ENCODE assay signal across 8 cellular contexts in the genomic region with DNA sequence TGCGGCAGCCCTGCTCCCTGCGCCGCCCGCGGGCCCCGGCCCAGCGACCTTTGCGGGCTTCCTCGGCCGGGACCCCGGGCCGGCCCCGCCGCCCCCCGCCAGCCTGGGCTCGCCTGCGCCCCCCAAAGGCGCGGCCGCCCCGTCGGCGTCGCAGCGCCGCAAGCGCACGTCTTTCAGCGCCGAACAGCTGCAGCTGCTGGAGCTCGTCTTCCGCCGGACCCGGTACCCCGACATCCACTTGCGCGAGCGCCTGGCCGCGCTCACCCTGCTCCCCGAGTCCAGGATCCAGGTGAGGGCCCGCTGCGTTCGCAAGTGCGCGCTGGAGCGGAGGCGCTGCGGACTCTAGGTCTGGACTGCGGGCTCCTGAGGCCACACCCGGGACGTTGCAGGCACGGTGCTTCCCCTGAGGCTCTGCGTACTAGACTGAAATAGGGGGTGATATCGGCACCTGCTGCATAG. TPM values are rescaled to one million over a fixed set of nuclear protein-coding genes. Genes with fewer than 3 reads are reported as not detected.
A peak's percentile ranks its signal among the peaks of the same experiment; 100 is the strongest.
DNase-seq lines count a peak whose midpoint lies in the region; ATAC-seq and TF ChIP-seq lines count a peak whose summit lies in the region.

No MANE protein-coding gene starts in this region.

- CTCF ChIA-PET in BJ (lab: Yijun Ruan, JAX), result interaction anchor here (0.8 kb wide), 1 partner anchor 19 kb away, joined by 5 read pairs; no protein-coding TSS in a partner anchor

- H3K27ac Mint-ChIP-seq in osteocyte (ENCODE audit: unreplicated experiment), result no peak overlapping the region

- no peak overlapping the region for H3K27ac ChIP-seq in SK-N-MC

- no peaks in the 10 kb centered on the region for H3K9me3 ChIP-seq in SK-N-MC (ENCODE audit: low read depth, low read length)

- H3K27me3 ChIP-seq in BJ (ENCODE audit: control insufficient read depth, insufficient read depth, low read length), result peaks cover 7% of the 10 kb centered on the region; the same call in 1 of the 2 replicates

- POLR2A ChIA-PET in BJ (lab: Charles Lee), result no interaction called here

- TF ChIP-seq CTCF in BJ (IDR thresholded peaks at IDR 0.05; ENCODE audit: insufficient read depth, low read depth, low read length) (no peak), epithelial cell of esophagus (IDR thresholded peaks at IDR 0.05; ENCODE audit: insufficient read depth, low read depth, low read length, missing control alignments) (no peak), osteocyte (IDR thresholded peaks at IDR 0.05) (peak; percentile 16)

- peaks cover 3% of the 10 kb centered on the region for H3K27me3 Mint-ChIP-seq in osteocyte (ENCODE audit: unreplicated experiment)

- H3K4me1 Mint-ChIP-seq in osteocyte (ENCODE audit: unreplicated experiment), result peaks cover 5% of the 10 kb centered on the region

- H3K4me3 ChIP-seq in BJ (ENCODE audit: low read depth, low read length), result peak overlapping the region; percentile 45
- H3K4me3 ChIP-seq in SK-N-MC, result peak overlapping the region; percentile 74
- H3K4me3 ChIP-seq in epithelial cell of esophagus (ENCODE audit: low read length), result peak overlapping the region; percentile 41

- no peaks in the 10 kb centered on the region for H3K36me3 Mint-ChIP-seq in osteocyte (ENCODE audit: unreplicated experiment)

- no peak overlapping the region for H3K9ac ChIP-seq in SK-N-MC (ENCODE audit: insufficient read length)

- no peaks in the 10 kb centered on the region for H3K9me3 Mint-ChIP-seq in osteocyte (ENCODE audit: unreplicated experiment)

- H3K36me3 ChIP-seq in BJ (ENCODE audit: control insufficient read depth, insufficient read depth, low read length), result no peaks in the 10 kb centered on the region
- no peaks in the 10 kb centered on the region for H3K36me3 ChIP-seq in SK-N-MC (ENCODE audit: insufficient read depth, low read length)

- ATAC-seq in GM18517 (IDR thresholded peaks at IDR 0.05; ENCODE audit: unreplicated experiment) (peak; percentile 72), HG02981 (IDR thresholded peaks at IDR 0.05; ENCODE audit: unreplicated experiment) (peak; percentile 69)

- DNase-seq in BJ (ENCODE audit: low read depth), result no peak
- no peak for DNase-seq in SK-N-MC (ENCODE audit: low read depth, low spot score)
- DNase-seq in epithelial cell of esophagus (ENCODE audit: low read depth), result peak; percentile 35
- DNase-seq in osteocyte (ENCODE audit: extremely low spot score, unreplicated experiment), result no peak
- DNase-seq in amniotic stem cell (lab: John Stamatoyannopoulos, UW), result no peak
- DNase-seq in NCI-H1048 (lab: John Stamatoyannopoulos, UW), result no peak

- peak overlapping the region; percentile 71 for H3K4me3 Mint-ChIP-seq in osteocyte (ENCODE audit: unreplicated experiment)

RNA-seq across cellular contexts. Expression of a gene that starts 0.4 kb away (rescaled TPM):
- 0.07 and 0.09 TPM in 2 replicates for polyA plus RNA-seq in BJ (2011; rRNA removed)
- not detected in 2 replicates for polyA minus RNA-seq in BJ (2011; rRNA and poly(A)+ RNA removed)
- 0.18 TPM in 1 of 2 replicates, not detected in the other for total RNA-seq in osteocyte

RNA-seq across cellular contexts. Expression of a gene that starts 37.3 kb away (rescaled TPM):
- 22.8 and 39.5 TPM in 2 replicates for polyA plus RNA-seq in BJ (2011; rRNA removed)
- polyA minus RNA-seq in BJ (2011; rRNA and poly(A)+ RNA removed), result 17.2 and 18.3 TPM in 2 replicates
- total RNA-seq in osteocyte, result 48.0 and 48.5 TPM in 2 replicates
